In the genomic region with DNA sequence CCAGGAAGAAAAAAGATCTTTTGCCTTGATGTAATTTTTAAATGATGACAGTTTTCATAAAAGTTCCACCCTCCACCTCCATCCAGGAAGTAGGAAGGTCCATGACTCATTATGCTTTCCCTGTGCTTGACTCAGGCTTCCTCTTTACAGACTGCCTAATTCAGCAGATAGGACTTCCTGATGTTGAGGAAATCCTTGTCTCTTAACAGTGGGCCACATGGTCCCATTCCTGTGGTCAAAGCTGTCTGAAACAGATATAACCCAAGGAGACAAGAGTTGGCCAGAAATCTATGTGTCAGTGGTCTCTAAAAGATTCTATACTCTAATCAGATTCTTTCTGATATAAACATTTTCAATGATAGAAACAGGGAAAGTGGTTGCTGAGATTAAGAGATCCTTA, we compare ENCODE assay signal across 8 cellular contexts.
DNase-seq lines count a peak whose midpoint lies in the region; ATAC-seq and TF ChIP-seq lines count a peak whose summit lies in the region.

No MANE protein-coding gene starts in this region.

- no peak for TF ChIP-seq POLR2A in heart left ventricle (IDR thresholded peaks at IDR 0.05)

- H3K36me3 ChIP-seq in heart left ventricle (peaks cover 0 to 7% (median 0%) of the 10 kb centered on the region in 9 donors), skeletal muscle tissue (ENCODE audit: control insufficient read depth in 3 of 3, insufficient read depth in 3 of 3, low read length in 3 of 3) (peaks cover 0 to 2% (median 0%) of the 10 kb centered on the region in 3 donors)

- peaks cover 13% of the 10 kb centered on the region for H3K4me1 Mint-ChIP-seq in stimulated activated naive CD8-positive, alpha-beta T cell treated with anti-CD3 and anti-CD28 coated beads, Interleukin-15, amount 100 ng/mL, for 72 hours

- H3K9me3 ChIP-seq in heart left ventricle (peaks cover 0 to 18% (median 0%) of the 10 kb centered on the region in 12 donors), skeletal muscle tissue (ENCODE audit: control insufficient read depth in 3 of 3, low read length in 3 of 3) (no peaks in the 10 kb centered on the region)

- intact Hi-C loops in heart left ventricle (cut with DNase I): no loop called here

- H3K27me3 Mint-ChIP-seq in stimulated activated naive CD8-positive, alpha-beta T cell treated with anti-CD3 and anti-CD28 coated beads, Interleukin-15, amount 100 ng/mL, for 72 hours: no peaks in the 10 kb centered on the region

- H3K9ac ChIP-seq in skeletal muscle tissue (ENCODE audit: low read depth in 1 of 3, low read length in 3 of 3): no peak overlapping the region

- no peak for DNase-seq in stimulated activated naive CD8-positive, alpha-beta T cell treated with anti-CD3 and anti-CD28 coated beads, Interleukin-15, Interleukin-2, amounts not matched to agents 100 U/mL and 50 U/mL, for 24 hours
- no peak for DNase-seq in stimulated activated naive CD8-positive, alpha-beta T cell treated with anti-CD3 and anti-CD28 coated beads, Interleukin-15, amount 100 ng/mL, for 72 hours
- peak; percentile 9 for DNase-seq in T1000 (lab: John Stamatoyannopoulos, UW)
- DNase-seq in heart left ventricle: peak in 3 of 5 donors; percentile 23 to 29 (median 24)

- H3K4me1 ChIP-seq in heart left ventricle (peaks cover 0 to 16% (median 0%) of the 10 kb centered on the region in 12 donors), skeletal muscle tissue (ENCODE audit: control insufficient read depth in 3 of 3, insufficient read depth in 3 of 3, low read length in 3 of 3) (no peaks in the 10 kb centered on the region)

- H3K4me3 Mint-ChIP-seq in stimulated activated naive CD8-positive, alpha-beta T cell treated with anti-CD3 and anti-CD28 coated beads, Interleukin-15, amount 100 ng/mL, for 72 hours: peak overlapping the region in 1 of 2 donors; percentile 10

- no peak overlapping the region for H3K4me3 ChIP-seq in heart left ventricle
- no peak overlapping the region for H3K4me3 ChIP-seq in skeletal muscle tissue (ENCODE audit: low read length in 3 of 3)

- TF ChIP-seq CTCF in heart left ventricle (IDR thresholded peaks at IDR 0.05): no peak

- H3K27ac Mint-ChIP-seq in stimulated activated naive CD8-positive, alpha-beta T cell treated with anti-CD3 and anti-CD28 coated beads, Interleukin-15, amount 100 ng/mL, for 72 hours: peak overlapping the region in 1 of 2 donors; percentile 68

- no peaks in the 10 kb centered on the region for H3K27me3 ChIP-seq in heart left ventricle
- H3K27me3 ChIP-seq in skeletal muscle tissue (ENCODE audit: control insufficient read depth in 3 of 3, insufficient read depth in 3 of 3, low read length in 3 of 3): no peaks in the 10 kb centered on the region

- H3K27ac ChIP-seq in heart left ventricle (peak overlapping the region in 7 of 12 donors; percentile 17 to 72 (median 41)), skeletal muscle tissue (ENCODE audit: low read depth, low read length) (peak overlapping the region; percentile 5)

- peak; percentile 71 for ATAC-seq in stimulated activated naive CD8-positive, alpha-beta T cell treated with anti-CD3 and anti-CD28 coated beads, Interleukin-15, Interleukin-2, amounts not matched to agents 100 U/mL and 50 U/mL, for 24 hours
- ATAC-seq in stimulated activated naive CD8-positive, alpha-beta T cell treated with anti-CD3 and anti-CD28 coated beads, Interleukin-15, amount 100 ng/mL, for 72 hours: no peak
- ATAC-seq in heart left ventricle: peak in 3 of 4 donors; percentile 95 to 99 (median 98)
- ATAC-seq in HG03571 (IDR thresholded peaks at IDR 0.05; ENCODE audit: unreplicated experiment): no peak
- ATAC-seq in GM19328 (IDR thresholded peaks at IDR 0.05; ENCODE audit: unreplicated experiment): no peak
- no peak for ATAC-seq in HG02763 (IDR thresholded peaks at IDR 0.05; ENCODE audit: unreplicated experiment)

- H3K9me3 Mint-ChIP-seq in stimulated activated naive CD8-positive, alpha-beta T cell treated with anti-CD3 and anti-CD28 coated beads, Interleukin-15, amount 100 ng/mL, for 72 hours: peaks cover 0 to 7% of the 10 kb centered on the region in 2 donors

Comparison
In these comparisons a context has a peak if more than half of its experiments do, and no peak if none do; other contexts are left out.
1. ATAC-seq: peak in stimulated activated naive CD8-positive, alpha-beta T cell treated with anti-CD3 and anti-CD28 coated beads, Interleukin-15, Interleukin-2, amounts not matched to agents 100 U/mL and 50 U/mL, for 24 hours (single experiment) and heart left ventricle (3 of 4); none in stimulated activated naive CD8-positive, alpha-beta T cell treated with anti-CD3 and anti-CD28 coated beads, Interleukin-15, amount 100 ng/mL, for 72 hours (single experiment), HG03571 (single experiment), GM19328 (single experiment) and HG02763 (single experiment).
2. DNase-seq: peak in T1000 (single experiment) and heart left ventricle (3 of 5); none in stimulated activated naive CD8-positive, alpha-beta T cell treated with anti-CD3 and anti-CD28 coated beads, Interleukin-15, Interleukin-2, amounts not matched to agents 100 U/mL and 50 U/mL, for 24 hours (single experiment) and stimulated activated naive CD8-positive, alpha-beta T cell treated with anti-CD3 and anti-CD28 coated beads, Interleukin-15, amount 100 ng/mL, for 72 hours (0 of 2).